Comparison of ENCODE assay signal across 9 cellular contexts in genomic region chr2:31234690-31235503, GRCh38. TPM values are rescaled to one million over a fixed set of nuclear protein-coding genes. Genes with fewer than 3 reads are reported as not detected.
DNase-seq lines count a peak whose midpoint lies in the region; ATAC-seq and TF ChIP-seq lines count a peak whose summit lies in the region.
"Had no signal": no experiment of that assay in that cellular context is flagged by ENCODE, and none has a peak within 500 bp of the region (broad histone marks: within the 10 kb centered on the region; RNA-seq: fewer than 3 reads in every experiment).

No MANE protein-coding gene starts in this region.

- no peak for TF ChIP-seq CTCF in WERI-Rb-1 (IDR thresholded peaks at IDR 0.05; ENCODE audit: low read depth, low read length)
- TF ChIP-seq CTCF in gastroesophageal sphincter (IDR thresholded peaks at IDR 0.05), result no peak
- TF ChIP-seq CTCF in retinal pigment epithelial cell (conservative IDR thresholded peaks at IDR 0.05; ENCODE audit: low read depth, low read length), result no peak

- no peak for TF ChIP-seq POLR2A in gastroesophageal sphincter (IDR thresholded peaks at IDR 0.05)

- 65% methylated on average over 5 of the region's 17 CpGs; no CpG with 5 or more reads in 1 of the 2 donors for WGBS in gastroesophageal sphincter (ENCODE audit: low coverage in 1 of 2), 2 donors

- H3K9me3 ChIP-seq in ES-I3 (ENCODE audit: control insufficient read depth, insufficient read depth, low read length) (no peaks in the 10 kb centered on the region), WERI-Rb-1 (ENCODE audit: severe bottlenecking) (no peaks in the 10 kb centered on the region), gastroesophageal sphincter (no peaks in the 10 kb centered on the region)
- H3K9me3 ChIP-seq: MG63 had no signal

- H3K27ac ChIP-seq in WERI-Rb-1 (no peak overlapping the region), gastroesophageal sphincter (peak overlapping the region in 3 of 4 donors; percentile 29 to 70 (median 70))

- H3K4me3 ChIP-seq in WERI-Rb-1 (ENCODE audit: low read depth, low read length), result peak overlapping the region; percentile 67
- peak overlapping the region; percentile 41 to 74 for H3K4me3 ChIP-seq in gastroesophageal sphincter
- H3K4me3 ChIP-seq in retinal pigment epithelial cell (ENCODE audit: low read length), result peak overlapping the region; percentile 70

- ATAC-seq in gastroesophageal sphincter (no peak), HG03025 (IDR thresholded peaks at IDR 0.05; ENCODE audit: low FRiP score, unreplicated experiment) (no peak), HG03520 (IDR thresholded peaks at IDR 0.05; ENCODE audit: unreplicated experiment) (no peak), GM18907 (IDR thresholded peaks at IDR 0.05; ENCODE audit: unreplicated experiment) (no peak)

- no peak for DNase-seq in WERI-Rb-1
- DNase-seq in retinal pigment epithelial cell (ENCODE audit: low read depth), result no peak
- no peak for DNase-seq in NCI-H2029 (lab: John Stamatoyannopoulos, UW)

- TF ChIP-seq EP300 in gastroesophageal sphincter (IDR thresholded peaks at IDR 0.05), result no peak

- peak overlapping the region; percentile 74 for H3K9ac ChIP-seq in ES-I3 (ENCODE audit: low read depth, low read length)

- H3K4me1 ChIP-seq in ES-I3 (ENCODE audit: insufficient read depth, low read length) (peaks cover 12% of the 10 kb centered on the region), gastroesophageal sphincter (peaks cover 0 to 34% (median 10%) of the 10 kb centered on the region in 3 donors)

- H3K27me3 ChIP-seq in WERI-Rb-1 (ENCODE audit: insufficient read depth, low read depth, severe bottlenecking), result no peaks in the 10 kb centered on the region
- H3K27me3 ChIP-seq in gastroesophageal sphincter, result no peaks in the 10 kb centered on the region
- H3K27me3 ChIP-seq: MG63 had no signal

- H3K36me3 ChIP-seq in ES-I3 (ENCODE audit: insufficient read depth, low read length) (no peaks in the 10 kb centered on the region), WERI-Rb-1 (no peaks in the 10 kb centered on the region), gastroesophageal sphincter (no peaks in the 10 kb centered on the region)
- H3K36me3 ChIP-seq: MG63 had no signal

RNA-seq across cellular contexts. Expression of gene EHD3, which starts 0.9 kb away (rescaled TPM):
- 1 to 10 TPM; 3.8 to 8.4 (median 4.9) TPM for total RNA-seq in gastroesophageal sphincter

RNA-seq across cellular contexts. Expression of gene CAPN14, which starts 17.6 kb away (rescaled TPM):
- total RNA-seq in gastroesophageal sphincter, result 1 to 10 TPM in 2 of 4 donors, under 1 TPM in 2; 0.19 to 8.3 (median 1.1) TPM
